Comparison of ENCODE assay signal across 11 cellular contexts in genomic region chr4:7034262-7035081, GRCh38. TPM values are rescaled to one million over a fixed set of nuclear protein-coding genes. Genes with fewer than 3 reads are reported as not detected.
DNase-seq lines count a peak whose midpoint lies in the region; ATAC-seq and TF ChIP-seq lines count a peak whose summit lies in the region.
"Had no signal": no experiment of that assay in that cellular context is flagged by ENCODE, and none has a peak within 500 bp of the region (broad histone marks: within the 10 kb centered on the region; RNA-seq: fewer than 3 reads in every experiment).

No MANE protein-coding gene starts in this region.

- H3K4me3 Mint-ChIP-seq in endothelial cell (ENCODE audit: unreplicated experiment), result no peak overlapping the region

- H3K9me3 Mint-ChIP-seq in endothelial cell (ENCODE audit: unreplicated experiment), result no peaks in the 10 kb centered on the region

- H3K27ac Mint-ChIP-seq in endothelial cell (ENCODE audit: unreplicated experiment), result no peak overlapping the region

- H3K36me3 Mint-ChIP-seq in endothelial cell (ENCODE audit: low read depth, unreplicated experiment), result peaks cover 19% of the 10 kb centered on the region

- no peaks in the 10 kb centered on the region for H3K36me3 ChIP-seq in MG63

- H3K4me3 ChIP-seq in MG63 (no peak overlapping the region), choroid plexus epithelial cell (ENCODE audit: low read depth, low read length) (no peak overlapping the region)

- H3K27me3 Mint-ChIP-seq in endothelial cell (ENCODE audit: unreplicated experiment), result peaks cover 5% of the 10 kb centered on the region

- no peaks in the 10 kb centered on the region for H3K4me1 Mint-ChIP-seq in endothelial cell (ENCODE audit: unreplicated experiment)

- ATAC-seq in HG02884 (IDR thresholded peaks at IDR 0.05; ENCODE audit: unreplicated experiment), result no peak
- no peak for ATAC-seq in HG03342 (IDR thresholded peaks at IDR 0.05; ENCODE audit: unreplicated experiment)

- TF ChIP-seq CTCF in choroid plexus epithelial cell (conservative IDR thresholded peaks at IDR 0.05; ENCODE audit: low read depth, low read length) (no peak), endothelial cell (IDR thresholded peaks at IDR 0.05; ENCODE audit: unreplicated experiment) (no peak)

- H3K9me3 ChIP-seq in MG63, result no peaks in the 10 kb centered on the region
- H3K9me3 ChIP-seq: neutrophil had no signal

- H3K27me3 ChIP-seq in MG63, result no peaks in the 10 kb centered on the region

- DNase-seq in EH (ENCODE audit: low read depth), result peak; percentile 70
- DNase-seq in MG63, result peak; percentile 11
- peak; percentile 63 for DNase-seq in choroid plexus epithelial cell (ENCODE audit: low read depth)
- peak; percentile 13 for DNase-seq in myocyte (ENCODE audit: low read depth)
- DNase-seq in activated CD4-positive, alpha-beta T cell treated with anti-CD3 and anti-CD28 coated beads, Interleukin-2, amount 50 U/mL, for 48 hours, result no peak
- no peak for DNase-seq in endothelial cell (ENCODE audit: low spot score)
- DNase-seq: activated naive CD4-positive, alpha-beta T cell; NCI-H2081 treated with DMSO at 0.1 percent for 48 hours had no signal

RNA-seq across cellular contexts. Expression of gene TADA2B, which starts 8.7 kb away (rescaled TPM):
- 5.7 and 7.6 TPM in 2 replicates for total RNA-seq in MG63 (2014; rRNA removed; shearing (Covaris generic); ENCODE audit: low replicate concordance)
- 20.6 and 21.7 TPM in 2 replicates for total RNA-seq in myocyte
- polyA plus RNA-seq in myocyte (2012), result 15.7 TPM
- 20.2 TPM for total RNA-seq in endothelial cell (ENCODE audit: unreplicated experiment)

RNA-seq across cellular contexts. Expression of gene GRPEL1, which starts 33.4 kb away (rescaled TPM):
- 26.2 and 32.6 TPM in 2 replicates for total RNA-seq in MG63 (2014; rRNA removed; shearing (Covaris generic); ENCODE audit: low replicate concordance)
- total RNA-seq in myocyte (37.3 and 45.0 TPM in 2 replicates), endothelial cell (ENCODE audit: unreplicated experiment) (20.3 TPM)
- polyA plus RNA-seq in myocyte (2012), result 43.5 TPM

Comparison
In these comparisons a context has a peak if more than half of its experiments do, and no peak if none do; other contexts are left out.
1. DNase-seq: peak in EH (single experiment), MG63 (single experiment), choroid plexus epithelial cell (single experiment) and myocyte (single experiment); none in activated CD4-positive, alpha-beta T cell treated with anti-CD3 and anti-CD28 coated beads, Interleukin-2, amount 50 U/mL, for 48 hours (0 of 2) and endothelial cell (single experiment).